In the genomic region with DNA sequence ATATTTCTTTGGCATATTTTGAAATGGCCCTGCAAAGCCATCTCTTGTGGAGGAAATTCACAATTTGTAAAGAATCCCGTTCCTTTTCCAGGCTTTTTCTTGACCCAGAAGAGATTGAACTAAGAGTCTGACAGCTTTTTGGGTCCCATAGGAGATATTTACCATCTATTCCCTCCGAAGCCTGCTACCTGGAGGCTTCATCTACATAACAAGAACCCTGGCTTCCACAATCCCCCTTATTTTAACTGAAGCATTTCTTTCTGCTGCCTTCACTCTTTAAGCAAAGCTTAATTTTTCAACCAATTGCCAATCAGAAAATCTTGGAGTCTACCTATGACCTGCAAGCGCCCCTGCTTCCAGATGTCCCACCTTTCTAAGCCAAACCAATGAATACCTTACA, we compare ENCODE assay signal across 1 cellular context.
TF ChIP-seq lines count a peak whose summit lies in the region.

No MANE protein-coding gene starts in this region.

TF ChIP-seq in WTC11, 78 proteins besides CTCF, POLR2A, EP300 and RAD21 (continued from another document):
- TF ChIP-seq PRDM15 (CRISPR knock-in tag; IDR thresholded peaks at IDR 0.05) = 0 out of 2 replicates have a peak, but pooled peaks have one; percentile 18
- TF ChIP-seq, protein P1, sequence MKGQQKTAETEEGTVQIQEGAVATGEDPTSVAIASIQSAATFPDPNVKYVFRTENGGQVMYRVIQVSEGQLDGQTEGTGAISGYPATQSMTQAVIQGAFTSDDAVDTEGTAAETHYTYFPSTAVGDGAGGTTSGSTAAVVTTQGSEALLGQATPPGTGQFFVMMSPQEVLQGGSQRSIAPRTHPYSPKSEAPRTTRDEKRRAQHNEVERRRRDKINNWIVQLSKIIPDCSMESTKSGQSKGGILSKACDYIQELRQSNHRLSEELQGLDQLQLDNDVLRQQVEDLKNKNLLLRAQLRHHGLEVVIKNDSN (CRISPR knock-in tag; IDR thresholded peaks at IDR 0.05) = no peak
- TF ChIP-seq, protein P2, sequence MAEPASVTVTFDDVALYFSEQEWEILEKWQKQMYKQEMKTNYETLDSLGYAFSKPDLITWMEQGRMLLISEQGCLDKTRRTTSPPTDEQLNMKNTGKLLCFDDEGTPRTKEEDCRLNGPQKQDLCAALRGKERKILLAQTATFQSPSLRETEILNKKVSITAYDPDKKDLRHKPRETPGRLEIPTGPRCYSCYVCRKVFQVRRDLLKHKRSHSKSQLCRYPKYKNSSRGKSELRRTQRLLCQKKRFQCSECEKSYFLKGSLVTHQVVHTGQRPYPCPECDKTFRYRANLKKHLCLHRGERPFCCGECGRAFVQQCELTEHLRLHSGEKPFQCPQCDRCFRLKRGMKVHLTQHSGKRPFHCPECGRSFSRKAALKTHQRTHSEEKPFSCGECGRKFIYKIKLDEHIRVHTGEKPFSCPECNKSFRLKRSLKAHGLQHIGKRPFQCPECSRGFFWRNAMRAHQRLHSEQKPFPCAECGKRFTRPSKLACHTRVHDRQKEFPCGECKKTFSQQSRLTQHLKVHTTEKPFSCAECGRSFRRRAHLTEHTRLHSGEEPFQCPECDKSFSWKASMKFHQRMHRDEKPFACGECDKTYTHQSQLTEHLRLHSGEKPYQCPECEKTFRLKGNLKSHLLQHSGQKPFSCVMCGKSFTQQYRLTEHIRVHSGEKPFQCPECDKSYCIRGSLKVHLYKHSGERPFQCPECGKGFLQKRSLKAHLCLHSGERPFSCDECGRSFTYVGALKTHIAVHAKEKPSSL (CRISPR knock-in tag; conservative IDR thresholded peaks at IDR 0.05) = no peak
- TF ChIP-seq GTF2I (CRISPR knock-in tag; conservative IDR thresholded peaks at IDR 0.05) = no peak
- no peak for TF ChIP-seq GABPB1 (CRISPR knock-in tag; IDR thresholded peaks at IDR 0.05)
- no peak for TF ChIP-seq ZNF219 (CRISPR knock-in tag; IDR thresholded peaks at IDR 0.05; ENCODE audit: borderline replicate concordance)
- TF ChIP-seq RORB (CRISPR knock-in tag; IDR thresholded peaks at IDR 0.05) = no peak
